ENCODE assay signal across 8 cellular contexts in genomic region chr3:9915252-9916141, GRCh38. TPM values are rescaled to one million over a fixed set of nuclear protein-coding genes. Genes with fewer than 3 reads are reported as not detected.
DNase-seq lines count a peak whose midpoint lies in the region; ATAC-seq and TF ChIP-seq lines count a peak whose summit lies in the region.

No MANE protein-coding gene starts in this region.

- peak; percentile 84 for DNase-seq in EH (ENCODE audit: low read depth)
- DNase-seq in SK-MEL-5 (ENCODE audit: low read depth, low spot score), result peak; percentile 32
- DNase-seq in choroid plexus epithelial cell (ENCODE audit: low read depth), result peak; percentile 67
- peak; percentile 43 for DNase-seq in stimulated activated CD4-positive, alpha-beta T cell treated with anti-CD3 and anti-CD28 coated beads, Interleukin-4, amount 100 ng/mL, for 1 hour
- DNase-seq in germinal center (ENCODE audit: low spot score), result no peak

- peak overlapping the region; percentile 62 for H3K27ac ChIP-seq in layer of hippocampus (ENCODE audit: low read depth, low read length)

- no peaks in the 10 kb centered on the region for H3K27me3 ChIP-seq in layer of hippocampus (ENCODE audit: control insufficient read depth, insufficient read depth, low read length)

- TF ChIP-seq CTCF in choroid plexus epithelial cell (conservative IDR thresholded peaks at IDR 0.05; ENCODE audit: low read depth, low read length), result peak; percentile 52

- peak overlapping the region; percentile 60 for H3K4me3 ChIP-seq in choroid plexus epithelial cell (ENCODE audit: low read depth, low read length)

- in situ Hi-C loops in SK-MEL-5 (cut with HindIII; ENCODE audit: low pct_unique_long_range_greater_than_20kb, low sequenced_read_pairs), result no loop called here

- ATAC-seq in HG02798 (IDR thresholded peaks at IDR 0.05; ENCODE audit: poor library complexity, unreplicated experiment) (peak; percentile 41), HG03469 (IDR thresholded peaks at IDR 0.05; ENCODE audit: unreplicated experiment) (no peak)

RNA-seq across cellular contexts. Expression of gene IL17RC, which starts 1.4 kb away (rescaled TPM):
- total RNA-seq in SK-MEL-5 (2014; rRNA removed; shearing (Covaris generic)), result 49.0 and 49.1 TPM in 2 replicates
- 70.7 and 72.3 TPM in 2 replicates for polyA plus RNA-seq in SK-MEL-5 (2015; cell fraction: cytosol; rRNA removed)
- 123 and 131 TPM in 2 replicates for polyA plus RNA-seq in SK-MEL-5 (2015; cell fraction: nucleus; rRNA removed)

RNA-seq across cellular contexts. Expression of gene IL17RE, which starts 12.8 kb away (rescaled TPM):
- total RNA-seq in SK-MEL-5 (2014; rRNA removed; shearing (Covaris generic)), result 0.05 and 0.29 TPM in 2 replicates
- polyA plus RNA-seq in SK-MEL-5 (2015; cell fraction: cytosol; rRNA removed), result 1.1 and 1.9 TPM in 2 replicates
- 5.8 and 9.9 TPM in 2 replicates for polyA plus RNA-seq in SK-MEL-5 (2015; cell fraction: nucleus; rRNA removed)

RNA-seq across cellular contexts. Expression of gene CRELD1, which starts 18.1 kb away (rescaled TPM):
- 47.7 and 50.2 TPM in 2 replicates for total RNA-seq in SK-MEL-5 (2014; rRNA removed; shearing (Covaris generic))
- polyA plus RNA-seq in SK-MEL-5 (2015; cell fraction: cytosol; rRNA removed), result 85.0 and 90.9 TPM in 2 replicates
- polyA plus RNA-seq in SK-MEL-5 (2015; cell fraction: nucleus; rRNA removed), result 118 and 130 TPM in 2 replicates

RNA-seq across cellular contexts. Expression of gene JAGN1, which starts 25.1 kb away (rescaled TPM):
- 42.9 and 45.2 TPM in 2 replicates for total RNA-seq in SK-MEL-5 (2014; rRNA removed; shearing (Covaris generic))
- 53.2 and 61.3 TPM in 2 replicates for polyA plus RNA-seq in SK-MEL-5 (2015; cell fraction: cytosol; rRNA removed)
- polyA plus RNA-seq in SK-MEL-5 (2015; cell fraction: nucleus; rRNA removed), result 13.6 and 20.1 TPM in 2 replicates

RNA-seq across cellular contexts. Expression of gene CIDEC, which starts 35.4 kb away (rescaled TPM):
- 0.24 and 0.71 TPM in 2 replicates for total RNA-seq in SK-MEL-5 (2014; rRNA removed; shearing (Covaris generic))
- polyA plus RNA-seq in SK-MEL-5 (2015; cell fraction: cytosol; rRNA removed), result 0.46 TPM in 1 of 2 replicates, not detected in the other
- polyA plus RNA-seq in SK-MEL-5 (2015; cell fraction: nucleus; rRNA removed), result not detected in 2 replicates
